In genomic region chr19:13159713-13160112, GRCh38 we compare ENCODE assay signal across 22 cellular contexts. TPM values are rescaled to one million over a fixed set of nuclear protein-coding genes. Genes with fewer than 3 reads are reported as not detected.
DNase-seq lines count a peak whose midpoint lies in the region; ATAC-seq and TF ChIP-seq lines count a peak whose summit lies in the region.
"Had no signal": no experiment of that assay in that cellular context is flagged by ENCODE, and none has a peak within 500 bp of the region (broad histone marks: within the 10 kb centered on the region; RNA-seq: fewer than 3 reads in every experiment).

No MANE protein-coding gene starts in this region.

- peaks cover 22% of the 10 kb centered on the region for H3K36me3 Mint-ChIP-seq in activated naive CD4-positive, alpha-beta T cell treated with anti-CD3 and anti-CD28 coated beads, Interleukin-2, amount 10 ng/mL, durations not matched to agents 7 days and 5 days
- peaks cover 29% of the 10 kb centered on the region for H3K36me3 Mint-ChIP-seq in effector memory CD8-positive, alpha-beta T cell (ENCODE audit: insufficient read depth)
- H3K36me3 Mint-ChIP-seq in Calu3 (ENCODE audit: insufficient read depth, unreplicated experiment) = peaks cover 41% of the 10 kb centered on the region

- H3K27me3 Mint-ChIP-seq in activated naive CD4-positive, alpha-beta T cell treated with anti-CD3 and anti-CD28 coated beads, Interleukin-2, amount 10 ng/mL, durations not matched to agents 7 days and 5 days = no peaks in the 10 kb centered on the region
- no peaks in the 10 kb centered on the region for H3K27me3 Mint-ChIP-seq in effector memory CD8-positive, alpha-beta T cell
- no peaks in the 10 kb centered on the region for H3K27me3 Mint-ChIP-seq in stimulated activated naive CD8-positive, alpha-beta T cell treated with anti-CD3 and anti-CD28 coated beads, Interleukin-15, amount 100 ng/mL, for 72 hours
- no peaks in the 10 kb centered on the region for H3K27me3 Mint-ChIP-seq in Calu3 (ENCODE audit: unreplicated experiment)
- H3K27me3 Mint-ChIP-seq: dendritic cell treated with granulocyte-macrophage colony-stimulating factor and Interleukin-4, amounts not matched to agents 40 ng/mL and 50 ng/mL, for 4 days had no signal

- H3K36me3 ChIP-seq in effector memory CD4-positive, alpha-beta T cell (ENCODE audit: control insufficient read depth, insufficient read depth, low read length) = no peaks in the 10 kb centered on the region
- H3K36me3 ChIP-seq: prostate gland had no signal

- H3K27me3 ChIP-seq in effector memory CD4-positive, alpha-beta T cell (replicated peaks; ENCODE audit: control insufficient read depth, insufficient read depth, low read length, poor library complexity, severe bottlenecking) = no peaks in the 10 kb centered on the region

- peak overlapping the region; percentile 30 for H3K4me3 Mint-ChIP-seq in activated naive CD4-positive, alpha-beta T cell treated with anti-CD3 and anti-CD28 coated beads, Interleukin-2, amount 10 ng/mL, durations not matched to agents 7 days and 5 days
- H3K4me3 Mint-ChIP-seq in effector memory CD8-positive, alpha-beta T cell = peak overlapping the region in 1 of 2 donors; percentile 31
- H3K4me3 Mint-ChIP-seq in stimulated activated naive CD8-positive, alpha-beta T cell treated with anti-CD3 and anti-CD28 coated beads, Interleukin-15, amount 100 ng/mL, for 72 hours = peak overlapping the region; percentile 13 to 51
- no peak overlapping the region for H3K4me3 Mint-ChIP-seq in Calu3 (ENCODE audit: low read depth, unreplicated experiment)
- H3K4me3 Mint-ChIP-seq: dendritic cell treated with granulocyte-macrophage colony-stimulating factor and Interleukin-4, amounts not matched to agents 40 ng/mL and 50 ng/mL, for 4 days; nephron progenitor cell had no signal

- H3K4me1 ChIP-seq in effector memory CD4-positive, alpha-beta T cell (ENCODE audit: control insufficient read depth, insufficient read depth, low read length, poor library complexity, severe bottlenecking) = peaks cover 60% of the 10 kb centered on the region

- H3K4me1 Mint-ChIP-seq in activated naive CD4-positive, alpha-beta T cell treated with anti-CD3 and anti-CD28 coated beads, Interleukin-2, amount 10 ng/mL, durations not matched to agents 7 days and 5 days = peaks cover 75% of the 10 kb centered on the region
- H3K4me1 Mint-ChIP-seq in effector memory CD8-positive, alpha-beta T cell (ENCODE audit: low read depth in 2 of 2) = peaks cover 47 to 54% of the 10 kb centered on the region in 2 donors
- H3K4me1 Mint-ChIP-seq in stimulated activated naive CD8-positive, alpha-beta T cell treated with anti-CD3 and anti-CD28 coated beads, Interleukin-15, amount 100 ng/mL, for 72 hours = peaks cover 88% of the 10 kb centered on the region
- H3K4me1 Mint-ChIP-seq in Calu3 (ENCODE audit: low read depth, unreplicated experiment) = peaks cover 13% of the 10 kb centered on the region

- peak overlapping the region; percentile 100 for H3K27ac ChIP-seq in RWPE1
- no peak overlapping the region for H3K27ac ChIP-seq in effector memory CD4-positive, alpha-beta T cell (ENCODE audit: insufficient read depth, low read length, poor library complexity, severe bottlenecking)
- H3K27ac ChIP-seq: prostate gland, SK-N-MC had no signal

- POLR2A ChIA-PET in RWPE1 (lab: Yijun Ruan, JAX; ENCODE audit: low non-redundant PET) = no interaction called here

- no peak for ATAC-seq in effector memory CD8-positive, alpha-beta T cell (replicated peaks)
- no peak for ATAC-seq in stimulated activated naive CD8-positive, alpha-beta T cell treated with anti-CD3 and anti-CD28 coated beads, Interleukin-15, amount 100 ng/mL, for 72 hours
- ATAC-seq: Panc1 had no signal

- no peak for DNase-seq in activated naive CD4-positive, alpha-beta T cell treated with anti-CD3 and anti-CD28 coated beads, Interleukin-2, amount 10 ng/mL, durations not matched to agents 7 days and 5 days
- DNase-seq in activated naive CD4-positive, alpha-beta T cell treated with anti-CD3 and anti-CD28 coated beads, Interleukin-2, amount 50 U/mL, for 16 hours = no peak
- DNase-seq in RWPE1 (ENCODE audit: low spot score) (no peak), NCI-H2107 (lab: John Stamatoyannopoulos, UW) (no peak), Calu3 (no peak)
- DNase-seq in effector memory CD8-positive, alpha-beta T cell = no peak
- no peak for DNase-seq in stimulated activated naive CD8-positive, alpha-beta T cell treated with anti-CD3 and anti-CD28 coated beads, Interleukin-15, amount 100 ng/mL, for 72 hours
- no peak for DNase-seq in effector memory CD4-positive, alpha-beta T cell
- DNase-seq: activated CD4-positive, alpha-beta T cell treated with anti-CD3 and anti-CD28 coated beads for 48 hours; activated T-cell treated with anti-CD3 and anti-CD28 coated beads, Interleukin-2, amount 50 U/mL, for 1 hour; Caco-2; foreskin melanocyte; hypothalamus; kidney; NCI-H187; NCI-H2227 treated with DMSO at 0.1 percent for 48 hours; nephron progenitor cell; stimulated activated CD4-positive, alpha-beta T cell treated with anti-CD3 and anti-CD28 coated beads, Interleukin-2, amount 100 ng/mL, for 24 hours had no signal

- BruUV-seq in Calu3 (replicated peaks; lab: Mats Ljungman, UMichigan) = no TSS peak

- H3K9me3 Mint-ChIP-seq in activated naive CD4-positive, alpha-beta T cell treated with anti-CD3 and anti-CD28 coated beads, Interleukin-2, amount 10 ng/mL, durations not matched to agents 7 days and 5 days = no peaks in the 10 kb centered on the region
- H3K9me3 Mint-ChIP-seq in effector memory CD8-positive, alpha-beta T cell = no peaks in the 10 kb centered on the region
- no peaks in the 10 kb centered on the region for H3K9me3 Mint-ChIP-seq in stimulated activated naive CD8-positive, alpha-beta T cell treated with anti-CD3 and anti-CD28 coated beads, Interleukin-15, amount 100 ng/mL, for 72 hours
- H3K9me3 Mint-ChIP-seq in Calu3 (ENCODE audit: low read depth, unreplicated experiment) = no peaks in the 10 kb centered on the region
- H3K9me3 Mint-ChIP-seq: dendritic cell treated with granulocyte-macrophage colony-stimulating factor and Interleukin-4, amounts not matched to agents 40 ng/mL and 50 ng/mL, for 4 days; nephron progenitor cell had no signal

- peak overlapping the region; percentile 66 for H3K27ac Mint-ChIP-seq in activated naive CD4-positive, alpha-beta T cell treated with anti-CD3 and anti-CD28 coated beads, Interleukin-2, amount 10 ng/mL, durations not matched to agents 7 days and 5 days
- H3K27ac Mint-ChIP-seq in effector memory CD8-positive, alpha-beta T cell = peak overlapping the region; percentile 49 to 62
- H3K27ac Mint-ChIP-seq in stimulated activated naive CD8-positive, alpha-beta T cell treated with anti-CD3 and anti-CD28 coated beads, Interleukin-15, amount 100 ng/mL, for 72 hours = peak overlapping the region in 1 of 2 donors; percentile 68
- H3K27ac Mint-ChIP-seq in Calu3 (ENCODE audit: unreplicated experiment) = no peak overlapping the region
- H3K27ac Mint-ChIP-seq: dendritic cell treated with granulocyte-macrophage colony-stimulating factor and Interleukin-4, amounts not matched to agents 40 ng/mL and 50 ng/mL, for 4 days; nephron progenitor cell had no signal

- intact Hi-C loops in Calu3 (cut with micrococcal nuclease; ENCODE audit: unreplicated experiment) = loop anchor here (5.0 kb wide), 1 partner anchor 103 kb away; no protein-coding TSS in a partner anchor

- no peak overlapping the region for H3K4me3 ChIP-seq in effector memory CD4-positive, alpha-beta T cell (ENCODE audit: insufficient read depth, low read depth, low read length, poor library complexity, severe bottlenecking)
- H3K4me3 ChIP-seq: prostate gland, SK-N-MC had no signal

- no peaks in the 10 kb centered on the region for H3K9me3 ChIP-seq in effector memory CD4-positive, alpha-beta T cell (ENCODE audit: control insufficient read depth, low read length)
- H3K9me3 ChIP-seq: Caco-2, prostate gland had no signal

- no peak for TF ChIP-seq CTCF in RWPE1 (conservative IDR thresholded peaks at IDR 0.05; ENCODE audit: low read depth)
- TF ChIP-seq CTCF in Calu3 (IDR thresholded peaks at IDR 0.05; ENCODE audit: unreplicated experiment) = no peak

- CTCF ChIA-PET in activated naive CD4-positive, alpha-beta T cell treated with anti-CD3 and anti-CD28 coated beads, Interleukin-2, amount 10 ng/mL, durations not matched to agents 7 days and 5 days (lab: Charles Lee) = no interaction called here
- CTCF ChIA-PET in RWPE1 (lab: Yijun Ruan, JAX) (no interaction called here), Calu3 (lab: Charles Lee) (no interaction called here)

RNA-seq across cellular contexts. Expression of gene IER2, which starts 9.5 kb away (rescaled TPM):
- total RNA-seq in Calu3 (2022) = 96.3 and 108 TPM in 2 replicates

RNA-seq across cellular contexts. Expression of gene STX10, which starts 9.5 kb away (rescaled TPM):
- 52.3 and 52.7 TPM in 2 replicates for total RNA-seq in Calu3 (2022)

RNA-seq across cellular contexts. Expression of gene NACC1, which starts 41.6 kb away (rescaled TPM):
- 80.9 and 83.1 TPM in 2 replicates for total RNA-seq in Calu3 (2022)

RNA-seq across cellular contexts. Expression of gene TRMT1, which starts 43.2 kb away (rescaled TPM):
- 36.5 and 40.2 TPM in 2 replicates for total RNA-seq in Calu3 (2022)

RNA-seq across cellular contexts. Expression of gene LYL1, which starts 57.1 kb away (rescaled TPM):
- total RNA-seq in Calu3 (2022) = 0.32 TPM in 1 of 2 replicates, not detected in the other
